12 cellular contexts compared by ENCODE assay signal in genomic region chr11:128705124-128705920, GRCh38. TPM values are rescaled to one million over a fixed set of nuclear protein-coding genes. Genes with fewer than 3 reads are reported as not detected.
DNase-seq lines count a peak whose midpoint lies in the region; ATAC-seq and TF ChIP-seq lines count a peak whose summit lies in the region.
"Had no signal": no experiment of that assay in that cellular context is flagged by ENCODE, and none has a peak within 500 bp of the region (broad histone marks: within the 10 kb centered on the region; RNA-seq: fewer than 3 reads in every experiment).

No MANE protein-coding gene starts in this region.

- H3K4me2 ChIP-seq in hepatocyte: no peak overlapping the region

- no peaks in the 10 kb centered on the region for H3K79me2 ChIP-seq in hepatocyte

- no peaks in the 10 kb centered on the region for H3K9me3 Mint-ChIP-seq in CD4-positive, CD25-positive, alpha-beta regulatory T cell
- H3K9me3 Mint-ChIP-seq in IgD-negative memory B cell: no peaks in the 10 kb centered on the region
- no peaks in the 10 kb centered on the region for H3K9me3 Mint-ChIP-seq in activated naive CD8-positive, alpha-beta T cell treated with anti-CD3 and anti-CD28 coated beads, Interleukin-2, amount 50 U/mL, for 24 hours
- no peaks in the 10 kb centered on the region for H3K9me3 Mint-ChIP-seq in naive B cell

- WGBS in hepatocyte (ENCODE audit: low lambda C conversion rate, missing lambda C conversion rate): 83% methylated on average over 8 of the region's 8 CpGs

- peaks cover 26% of the 10 kb centered on the region for H3K36me3 ChIP-seq in CD4-positive, CD25-positive, alpha-beta regulatory T cell (ENCODE audit: control insufficient read depth, insufficient read depth, low read length)
- H3K36me3 ChIP-seq in hepatocyte (replicated peaks; ENCODE audit: insufficient read depth, low read depth): no peaks in the 10 kb centered on the region
- H3K36me3 ChIP-seq: suprapubic skin had no signal

- peak overlapping the region in 3 of 4 donors; percentile 0 to 69 (median 45) for H3K4me3 Mint-ChIP-seq in CD4-positive, CD25-positive, alpha-beta regulatory T cell
- H3K4me3 Mint-ChIP-seq in IgD-negative memory B cell (peak overlapping the region in 2 of 4 donors; percentile 75 to 86), naive B cell (peak overlapping the region in 7 of 8 donors; percentile 26 to 76 (median 50))
- H3K4me3 Mint-ChIP-seq in activated naive CD8-positive, alpha-beta T cell treated with anti-CD3 and anti-CD28 coated beads, Interleukin-2, amount 50 U/mL, for 24 hours: no peak overlapping the region

- no peak overlapping the region for H3K27ac ChIP-seq in CD4-positive, CD25-positive, alpha-beta regulatory T cell (ENCODE audit: insufficient read depth, low read length, poor library complexity, severe bottlenecking)
- H3K27ac ChIP-seq in hepatocyte: no peak overlapping the region
- H3K27ac ChIP-seq: suprapubic skin had no signal

- peak overlapping the region in 2 of 3 donors; percentile 33 to 91 for H3K27ac Mint-ChIP-seq in CD4-positive, CD25-positive, alpha-beta regulatory T cell
- H3K27ac Mint-ChIP-seq in IgD-negative memory B cell (peak overlapping the region in 2 of 3 donors; percentile 20 to 49), naive B cell (peak overlapping the region in 4 of 6 donors; percentile 29 to 90 (median 60))
- peak overlapping the region; percentile 69 for H3K27ac Mint-ChIP-seq in activated naive CD8-positive, alpha-beta T cell treated with anti-CD3 and anti-CD28 coated beads, Interleukin-2, amount 50 U/mL, for 24 hours

- H3K27me3 ChIP-seq in CD4-positive, CD25-positive, alpha-beta regulatory T cell (ENCODE audit: control insufficient read depth, insufficient read depth, low read length): no peaks in the 10 kb centered on the region
- H3K27me3 ChIP-seq in hepatocyte: peaks cover 3% of the 10 kb centered on the region
- H3K27me3 ChIP-seq: suprapubic skin had no signal

- peaks cover 46 to 100% (median 93%) of the 10 kb centered on the region in 4 donors for H3K4me1 Mint-ChIP-seq in CD4-positive, CD25-positive, alpha-beta regulatory T cell
- H3K4me1 Mint-ChIP-seq in IgD-negative memory B cell (peaks cover 77 to 90% (median 80%) of the 10 kb centered on the region in 3 donors), naive B cell (peaks cover 84 to 97% (median 87%) of the 10 kb centered on the region in 3 donors)
- peaks cover 99% of the 10 kb centered on the region for H3K4me1 Mint-ChIP-seq in activated naive CD8-positive, alpha-beta T cell treated with anti-CD3 and anti-CD28 coated beads, Interleukin-2, amount 50 U/mL, for 24 hours

- no peaks in the 10 kb centered on the region for H4K20me1 ChIP-seq in hepatocyte (ENCODE audit: insufficient read depth, poor library complexity, severe bottlenecking)

- no peaks in the 10 kb centered on the region for H3K27me3 Mint-ChIP-seq in CD4-positive, CD25-positive, alpha-beta regulatory T cell
- no peaks in the 10 kb centered on the region for H3K27me3 Mint-ChIP-seq in IgD-negative memory B cell
- no peaks in the 10 kb centered on the region for H3K27me3 Mint-ChIP-seq in activated naive CD8-positive, alpha-beta T cell treated with anti-CD3 and anti-CD28 coated beads, Interleukin-2, amount 50 U/mL, for 24 hours
- no peaks in the 10 kb centered on the region for H3K27me3 Mint-ChIP-seq in naive B cell

- no peak for DNase-seq in CD4-positive, CD25-positive, alpha-beta regulatory T cell
- no peak for DNase-seq in activated naive CD8-positive, alpha-beta T cell treated with anti-CD3 and anti-CD28 coated beads, Interleukin-2, amount 50 U/mL, for 24 hours
- no peak for DNase-seq in naive B cell
- no peak for DNase-seq in hepatocyte (ENCODE audit: low spot score)
- no peak for DNase-seq in AG20443 (ENCODE audit: low spot score)
- no peak for DNase-seq in middle frontal gyrus (ENCODE audit: extremely low spot score, low spot score)
- DNase-seq: NCI-H1417 treated with DMSO at 0.1 percent for 48 hours had no signal

- H3K36me3 Mint-ChIP-seq in CD4-positive, CD25-positive, alpha-beta regulatory T cell: peaks cover 57% of the 10 kb centered on the region
- H3K36me3 Mint-ChIP-seq in IgD-negative memory B cell (peaks cover 8% of the 10 kb centered on the region), naive B cell (peaks cover 10 to 14% of the 10 kb centered on the region in 2 donors)
- H3K36me3 Mint-ChIP-seq in activated naive CD8-positive, alpha-beta T cell treated with anti-CD3 and anti-CD28 coated beads, Interleukin-2, amount 50 U/mL, for 24 hours (ENCODE audit: low read depth): peaks cover 29% of the 10 kb centered on the region

- H3K9me2 ChIP-seq in hepatocyte (replicated peaks; ENCODE audit: insufficient read depth): no peaks in the 10 kb centered on the region

- peak overlapping the region; percentile 53 for H3K4me3 ChIP-seq in CD4-positive, CD25-positive, alpha-beta regulatory T cell (ENCODE audit: low read depth, low read length)
- no peak overlapping the region for H3K4me3 ChIP-seq in hepatocyte
- H3K4me3 ChIP-seq: suprapubic skin had no signal

- H2AFZ ChIP-seq in hepatocyte: no peak overlapping the region

- no peak for TF ChIP-seq CTCF in hepatocyte (IDR thresholded peaks at IDR 0.05; ENCODE audit: poor library complexity)

- peaks cover 59% of the 10 kb centered on the region for H3K4me1 ChIP-seq in CD4-positive, CD25-positive, alpha-beta regulatory T cell (ENCODE audit: control insufficient read depth, insufficient read depth, low read length, poor library complexity, severe bottlenecking)
- no peaks in the 10 kb centered on the region for H3K4me1 ChIP-seq in hepatocyte (ENCODE audit: insufficient read depth)

- H3K9me3 ChIP-seq in CD4-positive, CD25-positive, alpha-beta regulatory T cell (ENCODE audit: control insufficient read depth in 2 of 2, low read length in 2 of 2): no peaks in the 10 kb centered on the region
- no peaks in the 10 kb centered on the region for H3K9me3 ChIP-seq in hepatocyte (ENCODE audit: low read depth)
- H3K9me3 ChIP-seq: suprapubic skin had no signal

- ATAC-seq in CD4-positive, CD25-positive, alpha-beta regulatory T cell (ENCODE audit: low read depth in 2 of 2): no peak
- no peak for ATAC-seq in activated naive CD8-positive, alpha-beta T cell treated with anti-CD3 and anti-CD28 coated beads, Interleukin-2, amount 50 U/mL, for 24 hours
- peak; percentile 63 for ATAC-seq in naive B cell (ENCODE audit: low read depth in 2 of 2)
- ATAC-seq in GM19397 (IDR thresholded peaks at IDR 0.05; ENCODE audit: unreplicated experiment): no peak
- ATAC-seq: Panc1 had no signal

RNA-seq across cellular contexts. Expression of gene FLI1, which starts 11.4 kb away (rescaled TPM):
- total RNA-seq in CD4-positive, CD25-positive, alpha-beta regulatory T cell: 119 TPM
- polyA plus RNA-seq in CD4-positive, CD25-positive, alpha-beta regulatory T cell: 10 to 100 TPM; 58.0 to 72.6 (median 65.5) TPM
- polyA plus RNA-seq in IgD-negative memory B cell: 113 TPM
- polyA plus RNA-seq in naive B cell (ENCODE audit: low read depth in 6 of 6): 100 to 1,000 TPM in 2 of 6 donors, 10 to 100 TPM in 4; 65.3 to 109 (median 88.3) TPM
- total RNA-seq in hepatocyte: 3.7 and 8.5 TPM in 2 replicates
- 1.4 and 2.4 TPM in 2 replicates for polyA plus RNA-seq in hepatocyte
- total RNA-seq: NCI-H460 had no signal

Comparison
In these comparisons a context has a peak if more than half of its experiments do, and no peak if none do; other contexts are left out.
1. ATAC-seq: peak in naive B cell (2 of 2); none in CD4-positive, CD25-positive, alpha-beta regulatory T cell (0 of 2), activated naive CD8-positive, alpha-beta T cell treated with anti-CD3 and anti-CD28 coated beads, Interleukin-2, amount 50 U/mL, for 24 hours (single experiment) and GM19397 (single experiment).
2. RNA of gene FLI1, which starts 11.4 kb away (polyA plus RNA-seq): 113 TPM in IgD-negative memory B cell (single experiment), 65.3 to 109 TPM in naive B cell and 58.0 to 72.6 TPM in CD4-positive, CD25-positive, alpha-beta regulatory T cell; 1.4 to 2.4 TPM in hepatocyte; every median in the first group is over 10 times any median in the second.
3. Peak in every context shown above with its lines, with median percentiles within 50 percentile points of each other: H3K27ac Mint-ChIP-seq.